Comparison of ENCODE assay signal across 16 cellular contexts in genomic region chr3:15017191-15017590, GRCh38. TPM values are rescaled to one million over a fixed set of nuclear protein-coding genes. Genes with fewer than 3 reads are reported as not detected.
A peak's percentile ranks its signal among the peaks of the same experiment; 100 is the strongest.
DNase-seq lines count a peak whose midpoint lies in the region; ATAC-seq and TF ChIP-seq lines count a peak whose summit lies in the region.
"Had no signal": no experiment of that assay in that cellular context is flagged by ENCODE, and none has a peak within 500 bp of the region (broad histone marks: within the 10 kb centered on the region; RNA-seq: fewer than 3 reads in every experiment).

No MANE protein-coding gene starts in this region.

- CTCF ChIA-PET in HEK293 (lab: Yijun Ruan, JAX), result no interaction called here

- H3K4me1 ChIP-seq in HEK293 (ENCODE audit: control insufficient read depth, insufficient read depth, low read length) (no peaks in the 10 kb centered on the region), gastrocnemius medialis (peaks cover 9 to 25% of the 10 kb centered on the region in 2 donors), smooth muscle cell (ENCODE audit: low read depth) (no peaks in the 10 kb centered on the region)
- H3K4me1 ChIP-seq: Caco-2, HAP-1 had no signal

- H3K4me1 Mint-ChIP-seq in activated T-cell treated with anti-CD3 and anti-CD28 coated beads, Interleukin-2, amount 50 U/mL, for 24 hours (ENCODE audit: low read depth), result no peaks in the 10 kb centered on the region
- H3K4me1 Mint-ChIP-seq in activated T-cell treated with anti-CD3 and anti-CD28 coated beads, Interleukin-2, amount 50 U/mL, for 4 hours (ENCODE audit: low read depth), result no peaks in the 10 kb centered on the region

- 94% methylated on average over 2 of the region's 2 CpGs for WGBS in smooth muscle cell (ENCODE audit: low lambda C conversion rate)

- intact Hi-C loops in gastrocnemius medialis (cut with DNase I; ENCODE audit: low total_unique reads), result loop anchor here (2.0 kb wide), 1 partner anchor 68 kb away; no protein-coding TSS in a partner anchor

- H3K27me3 ChIP-seq in gastrocnemius medialis (no peaks in the 10 kb centered on the region), smooth muscle cell (ENCODE audit: low read depth) (no peaks in the 10 kb centered on the region)

- DNase-seq in activated T-cell treated with anti-CD3 and anti-CD28 coated beads, Interleukin-2, amount 50 U/mL, for 24 hours, result no peak
- DNase-seq in activated T-cell treated with anti-CD3 and anti-CD28 coated beads, Interleukin-2, amount 50 U/mL, for 4 hours, result no peak
- DNase-seq in iPS-NIHi7 (ENCODE audit: extremely low spot score), result peak; percentile 3
- DNase-seq in gastrocnemius medialis, result no peak
- no peak for DNase-seq in smooth muscle cell (lab: John Stamatoyannopoulos, UW; ENCODE audit: unreplicated experiment)
- DNase-seq in ACHN, result no peak
- no peak for DNase-seq in SK-N-DZ (ENCODE audit: low spot score)
- DNase-seq: C1 segment of cervical spinal cord; Caco-2; CD4-positive, alpha-beta memory T cell; DMS153; DND-41; GOT3 had no signal

- H3K27ac ChIP-seq in HEK293 (ENCODE audit: extremely low read depth, low read depth, low read length) (no peak overlapping the region), gastrocnemius medialis (peak overlapping the region; percentile 63 to 91 (median 78)), smooth muscle cell (ENCODE audit: low read depth) (no peak overlapping the region)
- H3K27ac ChIP-seq: 22Rv1 had no signal

- H3K27ac Mint-ChIP-seq in activated T-cell treated with anti-CD3 and anti-CD28 coated beads, Interleukin-2, amount 50 U/mL, for 24 hours, result peak overlapping the region; percentile 22

- H4K20me1 ChIP-seq in smooth muscle cell (ENCODE audit: low read depth), result peaks cover 17% of the 10 kb centered on the region

- H3K4me3 ChIP-seq in HEK293 (ENCODE audit: low read depth, low read length) (no peak overlapping the region), gastrocnemius medialis (no peak overlapping the region), smooth muscle cell (no peak overlapping the region)
- H3K4me3 ChIP-seq: HAP-1 had no signal

- peaks cover 21% of the 10 kb centered on the region for H3F3A ChIP-seq in smooth muscle cell (ENCODE audit: low read depth)

- no peaks in the 10 kb centered on the region for H3K9me3 Mint-ChIP-seq in activated T-cell treated with anti-CD3 and anti-CD28 coated beads, Interleukin-2, amount 50 U/mL, for 24 hours
- no peaks in the 10 kb centered on the region for H3K9me3 Mint-ChIP-seq in activated T-cell treated with anti-CD3 and anti-CD28 coated beads, Interleukin-2, amount 50 U/mL, for 4 hours
- H3K9me3 Mint-ChIP-seq: CD4-positive, alpha-beta memory T cell had no signal

- no peaks in the 10 kb centered on the region for H3K27me3 Mint-ChIP-seq in activated T-cell treated with anti-CD3 and anti-CD28 coated beads, Interleukin-2, amount 50 U/mL, for 24 hours
- no peaks in the 10 kb centered on the region for H3K27me3 Mint-ChIP-seq in activated T-cell treated with anti-CD3 and anti-CD28 coated beads, Interleukin-2, amount 50 U/mL, for 4 hours (ENCODE audit: low read depth)
- H3K27me3 Mint-ChIP-seq: CD4-positive, alpha-beta memory T cell had no signal

- no peak overlapping the region for H3K4me2 ChIP-seq in smooth muscle cell

- peaks cover 48 to 93% of the 10 kb centered on the region in 2 experiments for H3K36me3 ChIP-seq in HEK293 (ENCODE audit: control insufficient read depth in 2 of 2, insufficient read depth in 1 of 2, low read length in 2 of 2)
- H3K36me3 ChIP-seq in gastrocnemius medialis, result peaks cover 0 to 50% of the 10 kb centered on the region in 2 donors
- H3K36me3 ChIP-seq in smooth muscle cell (ENCODE audit: low read depth), result peaks cover 30% of the 10 kb centered on the region

- no peaks in the 10 kb centered on the region for H3K79me2 ChIP-seq in smooth muscle cell (ENCODE audit: low read depth)

- no peak for ATAC-seq in activated T-cell treated with anti-CD3 and anti-CD28 coated beads, Interleukin-2, amount 50 U/mL, for 4 hours
- no peak for ATAC-seq in gastrocnemius medialis

- no peak overlapping the region for H3K9ac ChIP-seq in smooth muscle cell (ENCODE audit: low read depth)

- POLR2A ChIA-PET in HEK293 (lab: Yijun Ruan, JAX), result no interaction called here

- in situ Hi-C loops in gastrocnemius medialis (cut with MboI; ENCODE audit: low sequenced_read_pairs in 4 of 4) (no loop called here), ACHN (cut with HindIII; ENCODE audit: low pct_ligation_motif_present, low pct_unique_long_range_greater_than_20kb, low sequenced_read_pairs) (no loop called here)

- H2AFZ ChIP-seq in smooth muscle cell (ENCODE audit: low read depth), result no peak overlapping the region

- TF ChIP-seq POLR2A in gastrocnemius medialis (IDR thresholded peaks at IDR 0.05), result no peak

- peaks cover 94% of the 10 kb centered on the region for H3K36me3 Mint-ChIP-seq in activated T-cell treated with anti-CD3 and anti-CD28 coated beads, Interleukin-2, amount 50 U/mL, for 24 hours (ENCODE audit: low read depth)
- H3K36me3 Mint-ChIP-seq in activated T-cell treated with anti-CD3 and anti-CD28 coated beads, Interleukin-2, amount 50 U/mL, for 4 hours (ENCODE audit: insufficient read depth), result peaks cover 49% of the 10 kb centered on the region

- H3K9me3 ChIP-seq in HEK293 (ENCODE audit: control insufficient read depth, insufficient read depth, low read depth, low read length) (no peaks in the 10 kb centered on the region), gastrocnemius medialis (no peaks in the 10 kb centered on the region), smooth muscle cell (replicated peaks; ENCODE audit: low read depth) (no peaks in the 10 kb centered on the region)
- H3K9me3 ChIP-seq: Caco-2, HAP-1 had no signal

- TF ChIP-seq CTCF in HEK293 (tag by site-specific recombination; IDR thresholded peaks at IDR 0.05) (no peak), gastrocnemius medialis (IDR thresholded peaks at IDR 0.05 in 4 of 5, conservative IDR thresholded peaks at IDR 0.05 in 1 of 5) (no peak), smooth muscle cell (IDR thresholded peaks at IDR 0.05; ENCODE audit: borderline replicate concordance, insufficient read depth, poor library complexity, severe bottlenecking) (no peak)

- H3K4me3 Mint-ChIP-seq in activated T-cell treated with anti-CD3 and anti-CD28 coated beads, Interleukin-2, amount 50 U/mL, for 24 hours, result no peak overlapping the region
- H3K4me3 Mint-ChIP-seq in activated T-cell treated with anti-CD3 and anti-CD28 coated beads, Interleukin-2, amount 50 U/mL, for 4 hours, result no peak overlapping the region
- H3K4me3 Mint-ChIP-seq: CD4-positive, alpha-beta memory T cell had no signal

TF ChIP-seq in HEK293, 187 proteins besides CTCF, POLR2A, EP300 and RAD21:
- TF ChIP-seq SCRT2 (tag by site-specific recombination; IDR thresholded peaks at IDR 0.05) (peak; percentile 75), KLF10 (tag by site-specific recombination; IDR thresholded peaks at IDR 0.05) (no peak), SCRT1 (tag by site-specific recombination; IDR thresholded peaks at IDR 0.05; ENCODE audit: borderline replicate concordance) (peak; percentile 75; the same call in 1 of the 2 replicates)

RNA-seq across cellular contexts. Expression of gene MRPS25, which starts 47.9 kb away (rescaled TPM):
- 10 to 100 TPM; 76.2 to 87.3 (median 81.1) TPM for total RNA-seq in activated T-cell treated with anti-CD3 and anti-CD28 coated beads, Interleukin-2, amount 50 U/mL, for 4 hours
- total RNA-seq in gastrocnemius medialis (10 to 100 TPM; 71.4 to 88.6 (median 73.9) TPM), smooth muscle cell (6.4 and 18.9 TPM in 2 replicates)
- polyA plus RNA-seq in smooth muscle cell, result 22.1 and 33.5 TPM in 2 replicates
- polyA plus RNA-seq in SK-N-DZ (2014; cell fraction: cytosol; rRNA removed), result 68.5 and 74.3 TPM in 2 replicates
- 130 and 216 TPM in 2 replicates for polyA plus RNA-seq in SK-N-DZ (2014; cell fraction: nucleus; rRNA removed)

Comparison
In these comparisons a context has a peak if more than half of its experiments do, and no peak if none do; other contexts are left out.
1. H3K27ac ChIP-seq: peak in gastrocnemius medialis (4 of 4); none in HEK293 (single experiment) and smooth muscle cell (single experiment).